ENCODE assay signal across 33 cellular contexts in the genomic region with DNA sequence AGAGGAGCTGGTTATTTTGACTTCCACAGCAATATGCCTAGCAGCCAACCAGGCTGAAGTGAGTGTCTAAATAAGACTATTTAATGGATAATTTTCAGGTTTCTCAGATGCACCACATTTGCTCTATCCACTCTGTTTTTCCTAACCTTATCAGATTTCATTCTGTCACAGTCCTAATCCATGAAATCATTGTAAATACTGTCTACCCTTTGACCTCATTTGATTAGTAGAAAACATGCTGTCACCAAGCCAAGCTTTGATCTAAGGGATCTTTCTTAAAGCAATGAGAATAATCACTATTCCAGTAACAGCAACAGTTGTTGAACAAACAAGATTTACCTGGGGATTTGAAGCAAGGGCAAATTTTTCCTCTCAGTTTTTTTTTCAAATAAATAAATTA.
"Had no signal": no experiment of that assay in that cellular context is flagged by ENCODE, and none has a peak within 500 bp of the region (broad histone marks: within the 10 kb centered on the region; RNA-seq: fewer than 3 reads in every experiment).

No MANE protein-coding gene starts in this region.

- H3K9me3 ChIP-seq: MG63 had no signal

- H3K4me3 ChIP-seq: MG63 had no signal

- DNase-seq: Karpas-422, Kasumi-1, MG63, MM.1S, MV-4-11, NCI-H1048, NCI-H1092, NCI-H1092 treated with DMSO at 0.1 percent for 48 hours, NCI-H1105, NCI-H1105 treated with DMSO at 0.1 percent for 48 hours, NCI-H1417 treated with DMSO at 0.1 percent for 48 hours, NCI-H1436, NCI-H1436 treated with DMSO at 0.1 percent for 48 hours, NCI-H146, NCI-H1694, NCI-H1694 treated with DMSO at 0.1 percent for 48 hours, NCI-H187, NCI-H187 treated with DMSO at 0.1 percent for 48 hours, NCI-H1930, NCI-H2029, NCI-H2029 treated with DMSO at 0.1 percent for 48 hours, NCI-H2081, NCI-H2081 treated with DMSO at 0.1 percent for 48 hours, NCI-H2107, NCI-H2171, NCI-H2171 treated with DMSO at 0.1 percent for 48 hours, NCI-H2227 treated with DMSO at 0.1 percent for 48 hours, NCI-H226, NCI-H345, NCI-H446, NCI-H446 treated with DMSO at 0.1 percent for 48 hours, NCI-H510A, NCI-H510A treated with DMSO at 0.1 percent for 48 hours had no signal

- H3K27me3 ChIP-seq: MG63 had no signal
